ENCODE assay signal across 10 cellular contexts in genomic region chr21:41611966-41612606, GRCh38.
DNase-seq lines count a peak whose midpoint lies in the region; ATAC-seq and TF ChIP-seq lines count a peak whose summit lies in the region.
"Had no signal": no experiment of that assay in that cellular context is flagged by ENCODE, and none has a peak within 500 bp of the region (broad histone marks: within the 10 kb centered on the region; RNA-seq: fewer than 3 reads in every experiment).

No MANE protein-coding gene starts in this region.

- peaks cover 66% of the 10 kb centered on the region for H3K27me3 Mint-ChIP-seq in stimulated activated memory B cell treated with anti-CD40 and anti-IgM and Interleukin-4, amounts not matched to agents 10 μg/mL and 1 μg/mL and 100 μg/mL, for 72 hours

- CTCF ChIA-PET in SK-N-SH (lab: Yijun Ruan, JAX): interaction anchor here (0.6 to 6.1 kb wide), 33 partner anchors 9 to 988 kb away, joined by 3 to 75 read pairs (median 4); partner anchors contain the start of gene PRDM15
- CTCF ChIA-PET in PC-3 (lab: Charles Lee): interaction anchor here (0.5 to 2.7 kb wide), 36 partner anchors 10 to 443 kb away, joined by 3 to 48 read pairs (median 6); partner anchors contain the start of gene TMPRSS2

- DNase-seq in SK-N-SH (no peak), PC-3 (peak; percentile 85), germinal center (ENCODE audit: low spot score) (peak; percentile 45), thyroid gland (peak; percentile 40 to 50)

- POLR2A ChIA-PET in SK-N-SH (lab: Yijun Ruan, JAX) (no interaction called here), PC-3 (lab: Charles Lee; ENCODE audit: unreplicated experiment) (interaction anchor here (0.6 to 1.6 kb wide), 9 partner anchors 22 to 172 kb away, joined by 3 to 8 read pairs (median 4); no protein-coding TSS in a partner anchor)

- WGBS in SK-N-SH (ENCODE audit: low lambda C conversion rate): 47% methylated on average over 9 of the region's 10 CpGs
- 24% methylated on average over 5 to 7 of the region's 10 CpGs for WGBS in thyroid gland, 2 donors

- H2AFZ ChIP-seq in SK-N-SH (ENCODE audit: low read depth) (peak overlapping the region; percentile 81; the same call in 1 of the 2 replicates), PC-3 (ENCODE audit: low read length) (peak overlapping the region; percentile 56)

- no peaks in the 10 kb centered on the region for H3K9me2 ChIP-seq in SK-N-SH
- no peaks in the 10 kb centered on the region for H3K9me2 ChIP-seq in PC-3 (replicated peaks; ENCODE audit: low read length)

- H3K36me3 Mint-ChIP-seq in stimulated activated memory B cell treated with anti-CD40 and anti-IgM and Interleukin-4, amounts not matched to agents 10 μg/mL and 1 μg/mL and 100 μg/mL, for 72 hours: no peaks in the 10 kb centered on the region
- H3K36me3 Mint-ChIP-seq: CD4-positive, CD25-positive, alpha-beta regulatory T cell had no signal

- no peaks in the 10 kb centered on the region for H3K4me1 Mint-ChIP-seq in stimulated activated memory B cell treated with anti-CD40 and anti-IgM and Interleukin-4, amounts not matched to agents 10 μg/mL and 1 μg/mL and 100 μg/mL, for 72 hours
- H3K4me1 Mint-ChIP-seq: CD4-positive, CD25-positive, alpha-beta regulatory T cell had no signal

- H3F3A ChIP-seq in SK-N-SH (replicated peaks; ENCODE audit: insufficient read depth) (peaks cover 25% of the 10 kb centered on the region), PC-3 (ENCODE audit: low read length, unreplicated experiment) (no peaks in the 10 kb centered on the region)

- H3K27me3 ChIP-seq in SK-N-SH (ENCODE audit: insufficient read depth) (no peaks in the 10 kb centered on the region), PC-3 (ENCODE audit: low read length) (no peaks in the 10 kb centered on the region), thyroid gland (no peaks in the 10 kb centered on the region)

- BruUV-seq in PC-3 (replicated peaks; lab: Mats Ljungman, UMichigan): no TSS peak

- H3K36me3 ChIP-seq in SK-N-SH (replicated peaks in 1 of 2; ENCODE audit: control insufficient read depth in 1 of 2, insufficient read depth in 2 of 2, low read length in 1 of 2) (no peaks in the 10 kb centered on the region), PC-3 (ENCODE audit: low read depth, low read length) (no peaks in the 10 kb centered on the region), thyroid gland (no peaks in the 10 kb centered on the region)

- TF ChIP-seq CTCF in SK-N-SH (IDR thresholded peaks at IDR 0.05): no peak
- peak; percentile 66 for TF ChIP-seq CTCF in PC-3 (conservative IDR thresholded peaks at IDR 0.05; ENCODE audit: low read depth, low read length)
- TF ChIP-seq CTCF in thyroid gland (IDR thresholded peaks at IDR 0.05): peak in 2 of 6 experiments; percentile 2 to 16

- H3K79me2 ChIP-seq in SK-N-SH (ENCODE audit: insufficient read depth) (no peaks in the 10 kb centered on the region), PC-3 (ENCODE audit: low read length) (peaks cover 14% of the 10 kb centered on the region; the same call in 1 of the 2 replicates)

- H3K4me1 ChIP-seq in SK-N-SH (ENCODE audit: control insufficient read depth in 1 of 2, insufficient read depth in 2 of 2, low read depth in 1 of 2, low read length in 1 of 2): peaks cover 10 to 23% of the 10 kb centered on the region in 2 experiments; a peak in 3 of 4 replicates
- H3K4me1 ChIP-seq in PC-3 (ENCODE audit: insufficient read depth, low read length): peaks cover 52% of the 10 kb centered on the region
- H3K4me1 ChIP-seq in thyroid gland: peaks cover 14 to 27% of the 10 kb centered on the region in 2 donors

- H3K4me2 ChIP-seq in SK-N-SH (peak overlapping the region; percentile 37; the same call in 1 of the 2 replicates), PC-3 (ENCODE audit: low read length) (peak overlapping the region; percentile 79)

- intact Hi-C loops in PC-3 (cut with micrococcal nuclease) (loop anchor here (1.0 to 5.0 kb wide), 10 partner anchors 50 to 505 kb away; no protein-coding TSS in a partner anchor), thyroid gland (cut with DNase I) (loop anchor here (2.0 kb wide), 1 partner anchor 169 kb away; no protein-coding TSS in a partner anchor)

- H3K4me3 ChIP-seq in SK-N-SH (ENCODE audit: low read depth in 2 of 2, low read length in 1 of 2) (peak overlapping the region in 1 of 2 experiments; percentile 8; a peak in 1 of 4 replicates), PC-3 (ENCODE audit: low read length) (peak overlapping the region; percentile 34; the same call in 1 of the 2 replicates), thyroid gland (replicated peaks in 1 of 3) (no peak overlapping the region)

- H3K9me3 Mint-ChIP-seq in stimulated activated memory B cell treated with anti-CD40 and anti-IgM and Interleukin-4, amounts not matched to agents 10 μg/mL and 1 μg/mL and 100 μg/mL, for 72 hours: no peaks in the 10 kb centered on the region
- H3K9me3 Mint-ChIP-seq: CD4-positive, CD25-positive, alpha-beta regulatory T cell; T-helper 1 cell treated with Interleukin-12 subunit alpha and Interleukin-12 subunit beta and Interleukin-4 antibody, amounts not matched to agents 30 μg/mL and 1 μg/mL, for 36 hours had no signal

- TF ChIP-seq EP300 in SK-N-SH (IDR thresholded peaks at IDR 0.05; ENCODE audit: borderline replicate concordance in 1 of 2, low read depth in 1 of 2, low read length in 1 of 2): no peak

- no peaks in the 10 kb centered on the region for H4K20me1 ChIP-seq in SK-N-SH (ENCODE audit: insufficient read depth)
- H4K20me1 ChIP-seq in PC-3 (ENCODE audit: low read length): no peaks in the 10 kb centered on the region

- TF ChIP-seq RAD21 in SK-N-SH (IDR thresholded peaks at IDR 0.05; ENCODE audit: low read length): no peak

- no peaks in the 10 kb centered on the region for H3K9me3 ChIP-seq in SK-N-SH
- H3K9me3 ChIP-seq in PC-3 (ENCODE audit: low read length): no peaks in the 10 kb centered on the region
- no peaks in the 10 kb centered on the region for H3K9me3 ChIP-seq in thyroid gland

- ATAC-seq in SK-N-SH treated with all-trans-retinoic acid at 6 μM for 48 hours: no peak; the same call in 2 of the 3 replicates
- ATAC-seq in PC-3: peak; percentile 80
- no peak for ATAC-seq in stimulated activated memory B cell treated with anti-CD40 and anti-IgM and Interleukin-4, amounts not matched to agents 10 μg/mL and 1 μg/mL and 100 μg/mL, for 72 hours
- no peak for ATAC-seq in GM21576 (IDR thresholded peaks at IDR 0.05; ENCODE audit: unreplicated experiment)
- ATAC-seq in HG03045 (IDR thresholded peaks at IDR 0.05; ENCODE audit: unreplicated experiment): no peak

- TF ChIP-seq POLR2A in thyroid gland (IDR thresholded peaks at IDR 0.05): no peak

- peak overlapping the region; percentile 6 to 100; a peak in 3 of 4 replicates for H3K27ac ChIP-seq in SK-N-SH (ENCODE audit: low read depth in 2 of 2, low read length in 1 of 2)
- peak overlapping the region; percentile 86 for H3K27ac ChIP-seq in PC-3 (ENCODE audit: low read length)
- peak overlapping the region; percentile 15 to 73 (median 56) for H3K27ac ChIP-seq in thyroid gland

- H3K9ac ChIP-seq in SK-N-SH: peak overlapping the region; percentile 15; the same call in 1 of the 2 replicates
- H3K9ac ChIP-seq in PC-3 (ENCODE audit: low read length): peak overlapping the region; percentile 74

- no peak overlapping the region for H3K4me3 Mint-ChIP-seq in stimulated activated memory B cell treated with anti-CD40 and anti-IgM and Interleukin-4, amounts not matched to agents 10 μg/mL and 1 μg/mL and 100 μg/mL, for 72 hours
- H3K4me3 Mint-ChIP-seq: CD4-positive, CD25-positive, alpha-beta regulatory T cell; T-helper 1 cell treated with Interleukin-12 subunit alpha and Interleukin-12 subunit beta and Interleukin-4 antibody, amounts not matched to agents 30 μg/mL and 1 μg/mL, for 36 hours had no signal

- H3K27ac Mint-ChIP-seq in stimulated activated memory B cell treated with anti-CD40 and anti-IgM and Interleukin-4, amounts not matched to agents 10 μg/mL and 1 μg/mL and 100 μg/mL, for 72 hours: no peak overlapping the region
- H3K27ac Mint-ChIP-seq: T-helper 1 cell treated with Interleukin-12 subunit alpha and Interleukin-12 subunit beta and Interleukin-4 antibody, amounts not matched to agents 30 μg/mL and 1 μg/mL, for 36 hours had no signal

TF ChIP-seq in SK-N-SH, 30 proteins besides CTCF, POLR2A, EP300 and RAD21:
- no peak for TF ChIP-seq ELF1 (IDR thresholded peaks at IDR 0.05)
- TF ChIP-seq MXI1 (IDR thresholded peaks at IDR 0.05; ENCODE audit: low read depth, low read length): no peak
- TF ChIP-seq GATA2 (CRISPR knock-in tag; IDR thresholded peaks at IDR 0.05): no peak

TF ChIP-seq in SK-N-SH treated with all-trans-retinoic acid at 6 μM for 48 hours, 23 proteins besides CTCF, POLR2A, EP300 and RAD21 (continues in another document):
- TF ChIP-seq ARNTL (CRISPR knock-in tag; IDR thresholded peaks at IDR 0.05; ENCODE audit: borderline replicate concordance, low read depth) (no peak), ISL1 (CRISPR knock-in tag; IDR thresholded peaks at IDR 0.05) (no peak), TOX (CRISPR knock-in tag; IDR thresholded peaks at IDR 0.05; ENCODE audit: borderline replicate concordance) (no peak), CREB5 (CRISPR knock-in tag; IDR thresholded peaks at IDR 0.05; ENCODE audit: low read depth) (no peak)
